1 cellular context compared by ENCODE assay signal in the genomic region with DNA sequence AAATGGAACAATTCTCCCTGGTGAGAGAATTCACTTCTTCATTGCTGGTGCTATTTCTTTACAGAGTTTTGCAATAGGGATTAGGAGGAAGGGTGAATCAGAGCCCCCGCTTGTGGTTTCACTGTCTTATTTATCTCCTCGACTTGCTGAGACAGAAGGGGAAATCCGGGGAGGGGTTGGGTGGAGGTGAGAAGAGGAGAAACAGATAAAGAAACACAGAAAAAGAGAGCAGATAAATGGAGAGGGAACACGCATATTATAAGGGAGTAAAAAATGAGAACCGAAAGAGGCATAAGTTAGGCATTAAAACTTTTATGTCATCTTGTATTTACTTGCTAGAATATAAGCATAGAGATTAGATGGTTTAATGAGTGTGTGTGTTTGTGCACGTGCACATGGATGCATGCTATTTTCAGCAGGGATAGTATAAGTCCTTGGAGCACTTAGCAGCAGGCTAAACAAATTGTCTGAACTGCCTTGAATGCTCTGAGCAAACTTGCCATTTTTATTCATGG.
TF ChIP-seq lines count a peak whose summit lies in the region.

No MANE protein-coding gene starts in this region.

TF ChIP-seq in GM12878, 131 proteins besides CTCF, POLR2A, EP300 and RAD21 (continued from another document and continues in another):
- TF ChIP-seq ZBTB11 (CRISPR knock-in tag; IDR thresholded peaks at IDR 0.05) (no peak), TARDBP (IDR thresholded peaks at IDR 0.05; ENCODE audit: borderline replicate concordance) (no peak), YBX1 (IDR thresholded peaks at IDR 0.05) (no peak), SMARCA5 (IDR thresholded peaks at IDR 0.05) (no peak), MTA2 (IDR thresholded peaks at IDR 0.05; ENCODE audit: low read depth) (peak; percentile 87), CHD4 (IDR thresholded peaks at IDR 0.05) (no peak), RFX5 (IDR thresholded peaks at IDR 0.05; ENCODE audit: low read depth, low read length) (no peak), CREM (IDR thresholded peaks at IDR 0.05; ENCODE audit: low read depth) (no peak), IKZF1 (conservative IDR thresholded peaks at IDR 0.05) (peak; percentile 78), TCF7 (IDR thresholded peaks at IDR 0.05; ENCODE audit: borderline replicate concordance) (no peak), BMI1 (IDR thresholded peaks at IDR 0.05; ENCODE audit: borderline replicate concordance) (peak; percentile 50; the same call in 1 of the 2 replicates), SUPT20H (IDR thresholded peaks at IDR 0.05; ENCODE audit: borderline replicate concordance, control insufficient read depth, low read depth, low read length) (no peak), MYB (IDR thresholded peaks at IDR 0.05; ENCODE audit: borderline replicate concordance, low read depth, low read length) (no peak), NRF1 (conservative IDR thresholded peaks at IDR 0.05; ENCODE audit: low read depth, low read length) (no peak), JUNB (IDR thresholded peaks at IDR 0.05) (no peak), CBFB (IDR thresholded peaks at IDR 0.05; ENCODE audit: low read depth) (0 out of 2 replicates have a peak, but pooled peaks have one; percentile 45), E4F1 (IDR thresholded peaks at IDR 0.05; ENCODE audit: borderline replicate concordance, partially characterized antibody) (no peak), FOXK2 (IDR thresholded peaks at IDR 0.05) (no peak), BACH1 (IDR thresholded peaks at IDR 0.05; ENCODE audit: borderline replicate concordance) (no peak), MYC (IDR thresholded peaks at IDR 0.05; ENCODE audit: insufficient read depth, insufficient read length, insufficient replicate concordance, low read length, severe bottlenecking) (no peak), BRCA1 (IDR thresholded peaks at IDR 0.05; ENCODE audit: low read depth, low read length) (no peak), RELB (IDR thresholded peaks at IDR 0.05; ENCODE audit: low read depth) (peak; percentile 96), CHD1 (IDR thresholded peaks at IDR 0.05; ENCODE audit: low read depth, low read length) (no peak), E2F8 (IDR thresholded peaks at IDR 0.05; ENCODE audit: low read depth, partially characterized antibody) (no peak), ZNF687 (IDR thresholded peaks at IDR 0.05) (no peak), POU2F2 (IDR thresholded peaks at IDR 0.05; ENCODE audit: borderline replicate concordance, low read depth, low read length) (no peak), EZH2 (IDR thresholded peaks at IDR 0.05; ENCODE audit: borderline replicate concordance, control insufficient read depth, low read depth, low read length) (no peak), RUNX3 (IDR thresholded peaks at IDR 0.05; ENCODE audit: low read length) (peak; percentile 90), STAT3 (IDR thresholded peaks at IDR 0.05; ENCODE audit: low read depth, low read length) (no peak)
- TF ChIP-seq, protein P1, sequence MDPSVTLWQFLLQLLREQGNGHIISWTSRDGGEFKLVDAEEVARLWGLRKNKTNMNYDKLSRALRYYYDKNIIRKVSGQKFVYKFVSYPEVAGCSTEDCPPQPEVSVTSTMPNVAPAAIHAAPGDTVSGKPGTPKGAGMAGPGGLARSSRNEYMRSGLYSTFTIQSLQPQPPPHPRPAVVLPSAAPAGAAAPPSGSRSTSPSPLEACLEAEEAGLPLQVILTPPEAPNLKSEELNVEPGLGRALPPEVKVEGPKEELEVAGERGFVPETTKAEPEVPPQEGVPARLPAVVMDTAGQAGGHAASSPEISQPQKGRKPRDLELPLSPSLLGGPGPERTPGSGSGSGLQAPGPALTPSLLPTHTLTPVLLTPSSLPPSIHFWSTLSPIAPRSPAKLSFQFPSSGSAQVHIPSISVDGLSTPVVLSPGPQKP (IDR thresholded peaks at IDR 0.05; ENCODE audit: low read depth, low read length) = no peak
- TF ChIP-seq, protein P2, sequence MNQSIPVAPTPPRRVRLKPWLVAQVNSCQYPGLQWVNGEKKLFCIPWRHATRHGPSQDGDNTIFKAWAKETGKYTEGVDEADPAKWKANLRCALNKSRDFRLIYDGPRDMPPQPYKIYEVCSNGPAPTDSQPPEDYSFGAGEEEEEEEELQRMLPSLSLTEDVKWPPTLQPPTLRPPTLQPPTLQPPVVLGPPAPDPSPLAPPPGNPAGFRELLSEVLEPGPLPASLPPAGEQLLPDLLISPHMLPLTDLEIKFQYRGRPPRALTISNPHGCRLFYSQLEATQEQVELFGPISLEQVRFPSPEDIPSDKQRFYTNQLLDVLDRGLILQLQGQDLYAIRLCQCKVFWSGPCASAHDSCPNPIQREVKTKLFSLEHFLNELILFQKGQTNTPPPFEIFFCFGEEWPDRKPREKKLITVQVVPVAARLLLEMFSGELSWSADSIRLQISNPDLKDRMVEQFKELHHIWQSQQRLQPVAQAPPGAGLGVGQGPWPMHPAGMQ (IDR thresholded peaks at IDR 0.05; ENCODE audit: borderline replicate concordance) = no peak
- TF ChIP-seq, protein P3, sequence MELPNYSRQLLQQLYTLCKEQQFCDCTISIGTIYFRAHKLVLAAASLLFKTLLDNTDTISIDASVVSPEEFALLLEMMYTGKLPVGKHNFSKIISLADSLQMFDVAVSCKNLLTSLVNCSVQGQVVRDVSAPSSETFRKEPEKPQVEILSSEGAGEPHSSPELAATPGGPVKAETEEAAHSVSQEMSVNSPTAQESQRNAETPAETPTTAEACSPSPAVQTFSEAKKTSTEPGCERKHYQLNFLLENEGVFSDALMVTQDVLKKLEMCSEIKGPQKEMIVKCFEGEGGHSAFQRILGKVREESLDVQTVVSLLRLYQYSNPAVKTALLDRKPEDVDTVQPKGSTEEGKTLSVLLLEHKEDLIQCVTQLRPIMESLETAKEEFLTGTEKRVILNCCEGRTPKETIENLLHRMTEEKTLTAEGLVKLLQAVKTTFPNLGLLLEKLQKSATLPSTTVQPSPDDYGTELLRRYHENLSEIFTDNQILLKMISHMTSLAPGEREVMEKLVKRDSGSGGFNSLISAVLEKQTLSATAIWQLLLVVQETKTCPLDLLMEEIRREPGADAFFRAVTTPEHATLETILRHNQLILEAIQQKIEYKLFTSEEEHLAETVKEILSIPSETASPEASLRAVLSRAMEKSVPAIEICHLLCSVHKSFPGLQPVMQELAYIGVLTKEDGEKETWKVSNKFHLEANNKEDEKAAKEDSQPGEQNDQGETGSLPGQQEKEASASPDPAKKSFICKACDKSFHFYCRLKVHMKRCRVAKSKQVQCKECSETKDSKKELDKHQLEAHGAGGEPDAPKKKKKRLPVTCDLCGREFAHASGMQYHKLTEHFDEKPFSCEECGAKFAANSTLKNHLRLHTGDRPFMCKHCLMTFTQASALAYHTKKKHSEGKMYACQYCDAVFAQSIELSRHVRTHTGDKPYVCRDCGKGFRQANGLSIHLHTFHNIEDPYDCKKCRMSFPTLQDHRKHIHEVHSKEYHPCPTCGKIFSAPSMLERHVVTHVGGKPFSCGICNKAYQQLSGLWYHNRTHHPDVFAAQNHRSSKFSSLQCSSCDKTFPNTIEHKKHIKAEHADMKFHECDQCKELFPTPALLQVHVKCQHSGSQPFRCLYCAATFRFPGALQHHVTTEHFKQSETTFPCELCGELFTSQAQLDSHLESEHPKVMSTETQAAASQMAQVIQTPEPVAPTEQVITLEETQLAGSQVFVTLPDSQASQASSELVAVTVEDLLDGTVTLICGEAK (IDR thresholded peaks at IDR 0.05; ENCODE audit: borderline replicate concordance) = no peak
